Comparison of ENCODE assay signal across 12 cellular contexts in the genomic region with DNA sequence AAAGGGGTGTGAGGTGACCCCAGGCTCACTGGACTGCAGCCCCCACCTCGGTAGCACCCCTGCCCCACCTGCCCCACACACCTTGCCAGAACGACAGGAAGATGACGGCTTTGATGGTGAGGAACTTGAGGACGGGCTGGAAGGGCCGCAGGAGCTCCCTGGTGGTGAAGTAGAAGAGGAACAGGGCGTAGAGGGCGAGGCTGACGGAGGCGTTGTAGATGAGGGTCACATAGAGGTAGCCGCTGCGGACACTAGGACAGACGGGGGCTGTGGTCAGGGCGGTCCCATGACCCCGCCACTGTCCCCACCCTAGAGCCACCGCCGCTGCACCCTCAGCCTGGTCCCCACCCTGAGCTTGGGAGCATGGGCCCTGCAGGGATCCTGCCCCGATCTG. TPM values are rescaled to one million over a fixed set of nuclear protein-coding genes. Genes with fewer than 3 reads are reported as not detected.
DNase-seq lines count a peak whose midpoint lies in the region; ATAC-seq, FAIRE-seq and TF ChIP-seq lines count a peak whose summit lies in the region.
"Had no signal": no experiment of that assay in that cellular context is flagged by ENCODE, and none has a peak within 500 bp of the region (broad histone marks: within the 10 kb centered on the region; RNA-seq: fewer than 3 reads in every experiment).

No MANE protein-coding gene starts in this region.

- no peak overlapping the region for H2AFZ ChIP-seq in GM12878 (ENCODE audit: control insufficient read depth, low read depth, low read length)

- no peaks in the 10 kb centered on the region for H3K9me3 Mint-ChIP-seq in immature natural killer cell

- SMC1A ChIA-PET in GM12878 (lab: Charles Lee; ENCODE audit: uncharacterized antibody, unreplicated experiment): no interaction called here

- no peak overlapping the region for H3K4me2 ChIP-seq in A549
- H3K4me2 ChIP-seq in DOHH2 (ENCODE audit: low read length): no peak overlapping the region
- H3K4me2 ChIP-seq in GM12878 (ENCODE audit: control insufficient read depth, insufficient read depth): no peak overlapping the region

- H3K9ac ChIP-seq in GM12878 (ENCODE audit: control insufficient read depth, insufficient read depth, low read length): no peak overlapping the region

- DNase-seq in A549 (ENCODE audit: low read depth in 1 of 2, low spot score in 1 of 2) (peak in 1 of 2 experiments; percentile 53), NOMO-1 treated with DMSO at 0.1 percent for 48 hours (lab: John Stamatoyannopoulos, UW; ENCODE audit: unreplicated experiment) (peak; percentile 58), GM12878 (ENCODE audit: low read depth, low spot score) (no peak), cerebellar cortex (ENCODE audit: low spot score) (no peak), immature natural killer cell (no peak)
- DNase-seq: dorsolateral prefrontal cortex, NCI-H1436 treated with DMSO at 0.1 percent for 48 hours, NCI-H82, retina had no signal

- H3K4me1 ChIP-seq in A549 (peaks cover 47% of the 10 kb centered on the region), DOHH2 (ENCODE audit: control insufficient read depth, low read length) (peaks cover 8% of the 10 kb centered on the region; the same call in 1 of the 2 replicates), GM12878 (ENCODE audit: control insufficient read depth, insufficient read depth, low read length) (no peaks in the 10 kb centered on the region)

- no TSS peak for BruUV-seq in GM12878 (replicated peaks; lab: Mats Ljungman, UMichigan)

- no peaks in the 10 kb centered on the region for H3F3A ChIP-seq in DOHH2 (ENCODE audit: control insufficient read depth, insufficient read depth)

- ATAC-seq in A549: peak in 1 of 2 experiments; percentile 1; a peak in 3 of 6 replicates
- peak; percentile 55 for ATAC-seq in GM12878
- no peak for ATAC-seq in GM19397 (IDR thresholded peaks at IDR 0.05; ENCODE audit: unreplicated experiment)
- no peak for ATAC-seq in HG03175 (IDR thresholded peaks at IDR 0.05; ENCODE audit: unreplicated experiment)

- no peak for TF ChIP-seq EP300 in A549 (IDR thresholded peaks at IDR 0.05)
- TF ChIP-seq EP300 in GM12878 (IDR thresholded peaks at IDR 0.05; ENCODE audit: borderline replicate concordance in 1 of 2, control insufficient read depth in 1 of 2, low read depth in 2 of 2, low read length in 2 of 2): no peak

- H3K4me3 ChIP-seq in A549 (no peak overlapping the region), DOHH2 (ENCODE audit: low read length) (no peak overlapping the region), GM12878 (no peak overlapping the region)
- H3K4me3 ChIP-seq: dorsolateral prefrontal cortex had no signal

- CTCF ChIA-PET in A549 (lab: Yijun Ruan, JAX) (interaction anchor here (0.5 to 18.4 kb wide), 9 partner anchors 8 to 802 kb away, joined by 3 to 204 read pairs (median 4); partner anchors contain the start of gene TMEM184A), GM12878 (lab: Yijun Ruan, JAX) (no interaction called here)

- H3K36me3 ChIP-seq in DOHH2 (ENCODE audit: control insufficient read depth, low read length): peaks cover 15% of the 10 kb centered on the region
- peaks cover 0 to 2% of the 10 kb centered on the region in 2 experiments; a peak in 1 of 4 replicates for H3K36me3 ChIP-seq in GM12878 (ENCODE audit: control insufficient read depth in 2 of 2, insufficient read depth in 2 of 2, low read length in 1 of 2)

- POLR2A ChIA-PET in A549 (lab: Yijun Ruan, JAX) (interaction anchor here (1.0 to 1.4 kb wide), 2 partner anchors 15 to 16 kb away, joined by 3 read pairs; no protein-coding TSS in a partner anchor), GM12878 (lab: Charles Lee) (no interaction called here)

- H4K20me1 ChIP-seq in DOHH2 (ENCODE audit: control insufficient read depth, insufficient read depth, low read depth, low read length): no peaks in the 10 kb centered on the region
- H4K20me1 ChIP-seq in GM12878 (ENCODE audit: control insufficient read depth, insufficient read depth): no peaks in the 10 kb centered on the region

- H3K9me2 ChIP-seq in DOHH2 (replicated peaks; ENCODE audit: control insufficient read depth, low read length): no peaks in the 10 kb centered on the region

- H3K27me3 Mint-ChIP-seq in immature natural killer cell (ENCODE audit: low read depth in 3 of 3): peaks cover 2 to 8% (median 5%) of the 10 kb centered on the region in 3 donors

- H3K4me3 Mint-ChIP-seq in immature natural killer cell: no peak overlapping the region

- no peak for TF ChIP-seq CTCF in A549 (IDR thresholded peaks at IDR 0.05)
- peak; percentile 37 for TF ChIP-seq CTCF in DOHH2 (IDR thresholded peaks at IDR 0.05; ENCODE audit: low read depth, low read length, poor library complexity, severe bottlenecking)
- peak in 2 of 3 experiments; percentile 16 to 19; a peak in 2 of 6 replicates for TF ChIP-seq CTCF in GM12878 (IDR thresholded peaks at IDR 0.05 in 2 of 3, conservative IDR thresholded peaks at IDR 0.05 in 1 of 3; ENCODE audit: control insufficient read depth in 2 of 3, extremely low read depth in 1 of 3, insufficient read depth in 1 of 3, low read depth in 3 of 3, low read length in 3 of 3)

- RAD21 ChIA-PET in GM12878 (lab: Charles Lee; ENCODE audit: unreplicated experiment): no interaction called here

- no peak for FAIRE-seq in A549 (lab: Jason Lieb, UNC)
- no peak for FAIRE-seq in GM12878 (lab: Jason Lieb, UNC)

- H3K9me3 ChIP-seq in A549 (no peaks in the 10 kb centered on the region), DOHH2 (ENCODE audit: control insufficient read depth, insufficient read depth, low read length) (no peaks in the 10 kb centered on the region), GM12878 (replicated peaks; ENCODE audit: control insufficient read depth, insufficient read depth, low read length) (no peaks in the 10 kb centered on the region)

- H3K27ac Mint-ChIP-seq in immature natural killer cell: no peak overlapping the region

- H3K36me3 Mint-ChIP-seq in immature natural killer cell: no peaks in the 10 kb centered on the region

- peak; percentile 12 to 38; a peak in 1 of 5 replicates for TF ChIP-seq RAD21 in A549 (conservative IDR thresholded peaks at IDR 0.05 in 1 of 2, IDR thresholded peaks at IDR 0.05 in 1 of 2)
- TF ChIP-seq RAD21 in GM12878 (IDR thresholded peaks at IDR 0.05; ENCODE audit: insufficient read depth, low read depth, low read length): 0 out of 2 replicates have a peak, but pooled peaks have one; percentile 27

- H3K4me1 Mint-ChIP-seq in immature natural killer cell: no peaks in the 10 kb centered on the region

- intact Hi-C loops in GM12878 (cut with micrococcal nuclease; ENCODE audit: unreplicated experiment): no loop called here

- H3K79me2 ChIP-seq in DOHH2 (ENCODE audit: control insufficient read depth, low read length) (no peaks in the 10 kb centered on the region), GM12878 (ENCODE audit: control insufficient read depth, insufficient read depth, low read length) (no peaks in the 10 kb centered on the region)

- 76% methylated on average over 17 of the region's 17 CpGs for WGBS in A549 (ENCODE audit: missing lambda C conversion rate)
- WGBS in GM12878 (ENCODE audit: insufficient coverage, insufficient replicate concordance, low lambda C conversion rate, missing lambda C conversion rate): 40% methylated on average over 17 of the region's 17 CpGs

- TF ChIP-seq POLR2A in A549 (IDR thresholded peaks at IDR 0.05; ENCODE audit: low read length): no peak
- no peak for TF ChIP-seq POLR2A in GM12878 (IDR thresholded peaks at IDR 0.05; ENCODE audit: low read depth, low read length)

- H3K27me3 ChIP-seq in DOHH2 (ENCODE audit: control insufficient read depth, low read length): no peaks in the 10 kb centered on the region
- H3K27me3 ChIP-seq in GM12878 (replicated peaks in 1 of 2; ENCODE audit: control insufficient read depth in 2 of 2, insufficient read depth in 2 of 2, low read length in 1 of 2): no peaks in the 10 kb centered on the region
- H3K27me3 ChIP-seq: dorsolateral prefrontal cortex had no signal

- in situ Hi-C loops in GM12878 (cut with MboI): no loop called here

- H3K27ac ChIP-seq in A549: peak overlapping the region in 1 of 2 experiments; percentile 98; a peak in 3 of 6 replicates
- H3K27ac ChIP-seq in DOHH2 (ENCODE audit: low read depth, low read length): no peak overlapping the region
- H3K27ac ChIP-seq in GM12878 (ENCODE audit: control insufficient read depth, insufficient read depth): no peak overlapping the region
- H3K27ac ChIP-seq: dorsolateral prefrontal cortex had no signal

RNA-seq across cellular contexts. Expression of gene TMEM184A, which starts 7.6 kb away (rescaled TPM):
- polyA plus RNA-seq in A549 (2011; rRNA removed) (18.4 and 22.0 TPM in 2 replicates), A549 (2017; fragmentation: RNase III; extraction: RNeasy Plus Mini Kit Qiagen cat#74134 plus additional on column Dnase treatment) (14.3 to 16.1 TPM (median 15.8 TPM) in 3 replicates), GM12878 (2011; rRNA removed) (not detected in 2 replicates), GM12878 (2014; fragmentation: Illumina TruSeq; extraction: Trizol) (not detected in 2 replicates), GM12878 (2014; fragmentation: Nextera tagmentation; extraction: Ambion mirVana) (under 1 TPM in 1 of 2 experiments, not detected in 1; 0.04 TPM), GM12878 (2014; rRNA removed) (not detected in 2 replicates), GM12878 (2016; fragmentation: Nextera tagmentation; extraction: Ambion mirVana) (not detected), immature natural killer cell (not detected)
- polyA plus RNA-seq in A549 (2012; cell fraction: cytosol; rRNA removed): 22.6 and 32.6 TPM in 2 replicates
- 86.6 and 140 TPM in 2 replicates for polyA plus RNA-seq in A549 (2012; cell fraction: nucleus; rRNA removed)
- 51.8 and 53.5 TPM in 2 replicates for polyA minus RNA-seq in A549 (2011; rRNA and poly(A)+ RNA removed)
- not detected in 2 replicates for total RNA-seq in GM12878 (2013; cell fraction: nucleolus; rRNA removed)
- total RNA-seq in GM12878 (2014; rRNA removed) (not detected in 2 replicates), GM12878 (2014; rRNA removed; fragmentation: Illumina TruSeq; extraction: Trizol) (not detected in 2 replicates), GM12878 (2021) (0.15 TPM in 1 of 2 replicates, not detected in the other)
- polyA plus RNA-seq in GM12878 (2011; ENCODE audit: low read depth): not detected
- not detected in 2 replicates for polyA plus RNA-seq in GM12878 (2011; cell fraction: cytosol; rRNA removed)
- polyA plus RNA-seq in GM12878 (2011; cell fraction: nucleus; rRNA removed): not detected in 2 replicates
- polyA plus RNA-seq in GM12878 (2012): 0.07 and 0.09 TPM in 2 replicates
- polyA minus RNA-seq in GM12878 (2011; rRNA and poly(A)+ RNA removed): not detected in 2 replicates
- 0.53 and 1.9 TPM in 2 replicates for polyA minus RNA-seq in GM12878 (2011; cell fraction: cytosol; rRNA and poly(A)+ RNA removed)
- 0.12 TPM in 1 of 2 replicates, not detected in the other for polyA minus RNA-seq in GM12878 (2011; cell fraction: nucleus; rRNA and poly(A)+ RNA removed)

RNA-seq across cellular contexts. Expression of gene MAFK, which starts 17.9 kb away (rescaled TPM):
- 61.0 and 67.9 TPM in 2 replicates for polyA plus RNA-seq in A549 (2011; rRNA removed)
- 47.0 and 67.0 TPM in 2 replicates for polyA plus RNA-seq in A549 (2012; cell fraction: cytosol; rRNA removed)
- 433 and 488 TPM in 2 replicates for polyA plus RNA-seq in A549 (2012; cell fraction: nucleus; rRNA removed)
- polyA plus RNA-seq in A549 (2017; fragmentation: RNase III; extraction: RNeasy Plus Mini Kit Qiagen cat#74134 plus additional on column Dnase treatment): 93.1 to 106 TPM (median 101 TPM) in 3 replicates
- polyA minus RNA-seq in A549 (2011; rRNA and poly(A)+ RNA removed): 25.5 and 36.5 TPM in 2 replicates
- 15.1 and 16.9 TPM in 2 replicates for total RNA-seq in GM12878 (2013; cell fraction: nucleolus; rRNA removed)
- 11.0 and 13.8 TPM in 2 replicates for total RNA-seq in GM12878 (2014; rRNA removed)
- 3.3 and 4.0 TPM in 2 replicates for total RNA-seq in GM12878 (2014; rRNA removed; fragmentation: Illumina TruSeq; extraction: Trizol)
- total RNA-seq in GM12878 (2021): 24.3 and 24.5 TPM in 2 replicates
- polyA plus RNA-seq in GM12878 (2011; ENCODE audit: low read depth): 3.0 TPM
- 2.2 and 3.5 TPM in 2 replicates for polyA plus RNA-seq in GM12878 (2011; rRNA removed)
- polyA plus RNA-seq in GM12878 (2011; cell fraction: cytosol; rRNA removed): 4.0 and 5.5 TPM in 2 replicates
- polyA plus RNA-seq in GM12878 (2011; cell fraction: nucleus; rRNA removed): 27.4 and 48.1 TPM in 2 replicates
- 10.2 and 16.3 TPM in 2 replicates for polyA plus RNA-seq in GM12878 (2012)
- 0.82 and 3.0 TPM in 2 replicates for polyA plus RNA-seq in GM12878 (2014; fragmentation: Illumina TruSeq; extraction: Trizol)
- polyA plus RNA-seq in GM12878 (2014; fragmentation: Nextera tagmentation; extraction: Ambion mirVana): under 1 TPM; 0.10 to 0.26 TPM
- 11.9 and 17.0 TPM in 2 replicates for polyA plus RNA-seq in GM12878 (2014; rRNA removed)
- 1 to 10 TPM; 1.3 to 1.4 TPM for polyA plus RNA-seq in GM12878 (2016; fragmentation: Nextera tagmentation; extraction: Ambion mirVana)
- 1.8 and 5.4 TPM in 2 replicates for polyA minus RNA-seq in GM12878 (2011; rRNA and poly(A)+ RNA removed)
- polyA minus RNA-seq in GM12878 (2011; cell fraction: cytosol; rRNA and poly(A)+ RNA removed): 4.8 and 6.5 TPM in 2 replicates
- polyA minus RNA-seq in GM12878 (2011; cell fraction: nucleus; rRNA and poly(A)+ RNA removed): 3.6 and 8.4 TPM in 2 replicates
- under 1 TPM; 0.06 to 0.86 (median 0.76) TPM for polyA plus RNA-seq in immature natural killer cell

RNA-seq across cellular contexts. Expression of gene PSMG3, which starts 21.4 kb away (rescaled TPM):
- polyA plus RNA-seq in A549 (2011; rRNA removed): 83.9 and 89.3 TPM in 2 replicates
- polyA plus RNA-seq in A549 (2012; cell fraction: cytosol; rRNA removed): 158 and 161 TPM in 2 replicates
- polyA plus RNA-seq in A549 (2012; cell fraction: nucleus; rRNA removed): 102 and 111 TPM in 2 replicates
- 75.9 to 81.0 TPM (median 78.3 TPM) in 3 replicates for polyA plus RNA-seq in A549 (2017; fragmentation: RNase III; extraction: RNeasy Plus Mini Kit Qiagen cat#74134 plus additional on column Dnase treatment)
- 22.6 and 32.9 TPM in 2 replicates for polyA minus RNA-seq in A549 (2011; rRNA and poly(A)+ RNA removed)
- total RNA-seq in GM12878 (2013; cell fraction: nucleolus; rRNA removed): 10.9 and 12.5 TPM in 2 replicates
- total RNA-seq in GM12878 (2014; rRNA removed): 64.9 and 68.7 TPM in 2 replicates
- total RNA-seq in GM12878 (2014; rRNA removed; fragmentation: Illumina TruSeq; extraction: Trizol): 46.7 and 52.4 TPM in 2 replicates
- total RNA-seq in GM12878 (2021): 49.7 and 50.3 TPM in 2 replicates
- polyA plus RNA-seq in GM12878 (2011; ENCODE audit: low read depth): 22.7 TPM
- polyA plus RNA-seq in GM12878 (2011; rRNA removed): 49.5 and 74.5 TPM in 2 replicates
- 95.7 and 148 TPM in 2 replicates for polyA plus RNA-seq in GM12878 (2011; cell fraction: cytosol; rRNA removed)
- polyA plus RNA-seq in GM12878 (2011; cell fraction: nucleus; rRNA removed): 108 and 119 TPM in 2 replicates
- 30.9 and 37.1 TPM in 2 replicates for polyA plus RNA-seq in GM12878 (2012)
- polyA plus RNA-seq in GM12878 (2014; fragmentation: Illumina TruSeq; extraction: Trizol): 11.5 and 33.9 TPM in 2 replicates
- 10 to 100 TPM; 23.9 to 40.5 TPM for polyA plus RNA-seq in GM12878 (2014; fragmentation: Nextera tagmentation; extraction: Ambion mirVana)
- polyA plus RNA-seq in GM12878 (2014; rRNA removed): 90.4 and 92.0 TPM in 2 replicates
- polyA plus RNA-seq in GM12878 (2016; fragmentation: Nextera tagmentation; extraction: Ambion mirVana): 100 to 1,000 TPM; 109 to 115 TPM
- polyA minus RNA-seq in GM12878 (2011; rRNA and poly(A)+ RNA removed): 20.5 and 33.2 TPM in 2 replicates
- polyA minus RNA-seq in GM12878 (2011; cell fraction: cytosol; rRNA and poly(A)+ RNA removed): 8.6 and 10.7 TPM in 2 replicates
- 6.3 and 10.5 TPM in 2 replicates for polyA minus RNA-seq in GM12878 (2011; cell fraction: nucleus; rRNA and poly(A)+ RNA removed)
- polyA plus RNA-seq in immature natural killer cell: 10 to 100 TPM; 56.3 to 71.0 (median 61.9) TPM

RNA-seq across cellular contexts. Expression of gene INTS1, which starts 44.2 kb away (rescaled TPM):
- polyA plus RNA-seq in A549 (2011; rRNA removed) (14.6 and 18.4 TPM in 2 replicates), A549 (2017; fragmentation: RNase III; extraction: RNeasy Plus Mini Kit Qiagen cat#74134 plus additional on column Dnase treatment) (48.0 to 48.7 TPM (median 48.1 TPM) in 3 replicates), GM12878 (2011; rRNA removed) (4.0 and 7.5 TPM in 2 replicates), GM12878 (2014; fragmentation: Illumina TruSeq; extraction: Trizol) (0.98 and 10.6 TPM in 2 replicates), GM12878 (2014; fragmentation: Nextera tagmentation; extraction: Ambion mirVana) (1 to 10 TPM in 1 of 2 experiments, under 1 TPM in 1; 0.52 to 1.5 TPM), GM12878 (2014; rRNA removed) (35.1 and 40.6 TPM in 2 replicates), GM12878 (2016; fragmentation: Nextera tagmentation; extraction: Ambion mirVana) (10 to 100 TPM; 37.0 to 38.3 TPM), immature natural killer cell (10 to 100 TPM in 2 of 3 donors, 1 to 10 TPM in 1; 5.2 to 33.6 (median 11.0) TPM)
- 50.9 and 73.0 TPM in 2 replicates for polyA plus RNA-seq in A549 (2012; cell fraction: cytosol; rRNA removed)
- 263 and 419 TPM in 2 replicates for polyA plus RNA-seq in A549 (2012; cell fraction: nucleus; rRNA removed)
- polyA minus RNA-seq in A549 (2011; rRNA and poly(A)+ RNA removed): 28.4 and 51.5 TPM in 2 replicates
- total RNA-seq in GM12878 (2013; cell fraction: nucleolus; rRNA removed): 84.3 and 100.0 TPM in 2 replicates
- total RNA-seq in GM12878 (2014; rRNA removed) (14.6 and 19.5 TPM in 2 replicates), GM12878 (2014; rRNA removed; fragmentation: Illumina TruSeq; extraction: Trizol) (6.9 and 10.0 TPM in 2 replicates), GM12878 (2021) (76.5 and 89.0 TPM in 2 replicates)
- 15.0 TPM for polyA plus RNA-seq in GM12878 (2011; ENCODE audit: low read depth)
- polyA plus RNA-seq in GM12878 (2011; cell fraction: cytosol; rRNA removed): 13.2 and 20.1 TPM in 2 replicates
- 171 and 228 TPM in 2 replicates for polyA plus RNA-seq in GM12878 (2011; cell fraction: nucleus; rRNA removed)
- 37.9 and 40.3 TPM in 2 replicates for polyA plus RNA-seq in GM12878 (2012)
- polyA minus RNA-seq in GM12878 (2011; rRNA and poly(A)+ RNA removed): 10.7 and 23.6 TPM in 2 replicates
- 17.7 and 24.6 TPM in 2 replicates for polyA minus RNA-seq in GM12878 (2011; cell fraction: cytosol; rRNA and poly(A)+ RNA removed)
- polyA minus RNA-seq in GM12878 (2011; cell fraction: nucleus; rRNA and poly(A)+ RNA removed): 30.1 and 54.0 TPM in 2 replicates

Comparison
In these comparisons a context has a peak if more than half of its experiments do, and no peak if none do; other contexts are left out.
1. RNA of gene TMEM184A, which starts 7.6 kb away (polyA plus RNA-seq): 14.3 to 140 TPM in A549; 0.04 to 0.09 TPM in GM12878 and not detected in immature natural killer cell; every median in the first group is over 10 times any median in the second.
2. Of the 24 proteins assayed by ChIP-seq in both GM12878 and A549: peak only in GM12878: CTCF; only in A549: none; in both: RAD21; in neither: 22.